Comparison of ENCODE assay signal across 27 cellular contexts in genomic region chr18:6396843-6397242, GRCh38. TPM values are rescaled to one million over a fixed set of nuclear protein-coding genes. Genes with fewer than 3 reads are reported as not detected.
"Had no signal": no experiment of that assay in that cellular context is flagged by ENCODE, and none has a peak within 500 bp of the region (broad histone marks: within the 10 kb centered on the region; RNA-seq: fewer than 3 reads in every experiment).

No MANE protein-coding gene starts in this region.

- H3K36me3 ChIP-seq: colonic mucosa, esophagus squamous epithelium, gastrocnemius medialis, heart right ventricle, left lung, lower lobe of right lung had no signal

- ATAC-seq: effector memory CD8-positive, alpha-beta T cell; esophagus mucosa; gastrocnemius medialis; heart right ventricle; left cardiac atrium; left lung; left ventricle myocardium superior; lower lobe of right lung; mucosa of descending colon had no signal

- H3K4me1 ChIP-seq: colonic mucosa, gastrocnemius medialis, heart right ventricle, left lung, lower lobe of right lung had no signal

- FAIRE-seq: endometrium, islet of Langerhans, keratinocyte had no signal

- DNase-seq: colonic mucosa; cortex of kidney; effector CD8-positive, alpha-beta T cell; effector memory CD8-positive, alpha-beta T cell; endodermal cell; erythroblast; esophagus squamous epithelium; foreskin fibroblast; foreskin melanocyte; gastrocnemius medialis; glutamatergic neuron; head of caudate nucleus; heart right ventricle; hippocampal formation; left cardiac atrium; left lung; left ventricle myocardium superior; lower lobe of right lung; mesenchymal stem cell; mucosa of descending colon; naive B cell had no signal

- H3K4me3 ChIP-seq: colonic mucosa, esophagus squamous epithelium, gastrocnemius medialis, heart right ventricle, left lung, lower lobe of right lung, mucosa of descending colon had no signal

- H3K9me3 ChIP-seq: colonic mucosa, esophagus squamous epithelium, gastrocnemius medialis had no signal

- H3K27ac ChIP-seq: colonic mucosa, epithelial cell of prostate, esophagus squamous epithelium, gastrocnemius medialis, heart right ventricle, left lung, lower lobe of right lung had no signal

- H3K27me3 ChIP-seq: colonic mucosa, esophagus squamous epithelium, gastrocnemius medialis, heart right ventricle, left lung had no signal

RNA-seq across cellular contexts. Expression of gene L3MBTL4, which starts 17.9 kb away (rescaled TPM):
- total RNA-seq: myocyte had no signal
